In the genomic region with DNA sequence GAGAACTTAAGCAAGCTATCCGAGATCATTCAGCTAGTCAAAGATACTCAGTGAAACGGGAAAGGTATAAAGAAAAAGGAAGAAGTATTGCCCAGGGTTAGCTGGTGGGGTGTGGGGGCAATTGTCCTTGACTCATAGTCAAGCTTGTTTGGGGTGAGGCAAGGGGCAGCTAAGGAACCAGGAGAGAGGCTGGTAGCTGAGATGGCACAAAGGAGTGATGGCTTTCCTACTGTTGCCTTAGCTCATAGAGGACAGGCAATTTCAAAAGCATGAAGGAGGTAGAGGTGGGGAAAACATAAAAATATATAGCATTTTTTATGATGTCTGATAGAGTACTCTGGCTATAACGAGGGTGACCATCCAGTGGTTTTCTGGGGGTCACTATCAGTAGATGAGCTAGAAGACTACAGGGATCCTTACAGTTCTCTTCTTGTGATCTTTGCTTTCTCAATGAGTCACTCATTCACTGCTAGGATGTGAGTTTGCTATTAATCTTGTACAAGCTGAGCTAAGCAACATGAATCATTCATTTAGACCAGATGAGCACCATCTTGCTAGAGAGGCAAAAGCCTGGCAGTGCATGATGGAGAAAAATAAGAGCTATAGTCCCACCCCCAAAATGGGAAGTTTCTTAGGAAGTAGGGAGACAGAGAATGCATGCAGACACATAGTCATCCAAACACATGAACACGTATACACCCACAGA, we compare ENCODE assay signal across 16 cellular contexts.
DNase-seq lines count a peak whose midpoint lies in the region; ATAC-seq, FAIRE-seq and TF ChIP-seq lines count a peak whose summit lies in the region.
"Had no signal": no experiment of that assay in that cellular context is flagged by ENCODE, and none has a peak within 500 bp of the region (broad histone marks: within the 10 kb centered on the region; RNA-seq: fewer than 3 reads in every experiment).

No MANE protein-coding gene starts in this region.

- ATAC-seq in A549 (peak; percentile 74 to 83; a peak in 5 of 6 replicates), GM18505 (IDR thresholded peaks at IDR 0.05; ENCODE audit: unreplicated experiment) (no peak), heart right ventricle (no peak)
- ATAC-seq: GM23338 had no signal

- H3K4me1 ChIP-seq in A549: peaks cover 34% of the 10 kb centered on the region
- no peaks in the 10 kb centered on the region for H3K4me1 ChIP-seq in uterus
- H3K4me1 ChIP-seq in heart right ventricle: peaks cover 0 to 8% (median 0%) of the 10 kb centered on the region in 9 donors
- H3K4me1 ChIP-seq: ascending aorta had no signal

- peak overlapping the region; percentile 39 for H3K4me2 ChIP-seq in A549
- H3K4me2 ChIP-seq: GM23338 had no signal

- no peaks in the 10 kb centered on the region for H3K9me3 ChIP-seq in A549
- H3K9me3 ChIP-seq in uterus: no peaks in the 10 kb centered on the region
- no peaks in the 10 kb centered on the region for H3K9me3 ChIP-seq in heart right ventricle
- H3K9me3 ChIP-seq: ascending aorta, transverse colon had no signal

- TF ChIP-seq EP300 in A549 (IDR thresholded peaks at IDR 0.05): no peak

- in situ Hi-C loops in astrocyte of the spinal cord (cut with HindIII; ENCODE audit: low sequenced_read_pairs): no loop called here

- DNase-seq in A549 (ENCODE audit: low read depth in 1 of 2, low spot score in 1 of 2): peak; percentile 32 to 53
- peak; percentile 50 for DNase-seq in HFF-Myc (ENCODE audit: extremely low read depth, low read depth)
- DNase-seq in astrocyte of the spinal cord (ENCODE audit: low read depth, low spot score): peak; percentile 74
- DNase-seq in hepatic stellate cell (ENCODE audit: low spot score): peak; percentile 44
- DNase-seq in C1 segment of cervical spinal cord (lab: John Stamatoyannopoulos, UW): no peak
- no peak for DNase-seq in uterus
- DNase-seq in heart right ventricle: no peak
- DNase-seq: activated CD4-positive, alpha-beta T cell treated with anti-CD3 and anti-CD28 coated beads for 1 hour; activated T-cell treated with anti-CD3 and anti-CD28 coated beads, Interleukin-2, amount 50 U/mL, for 72 hours; stimulated activated CD4-positive, alpha-beta T cell treated with anti-CD3 and anti-CD28 coated beads, Interleukin-15, amount 100 ng/mL, for 24 hours; SW 1271; transverse colon had no signal

- POLR2A ChIA-PET in A549 (lab: Yijun Ruan, JAX): interaction anchor here (1.4 to 2.1 kb wide), 2 partner anchors 206 to 207 kb away, joined by 5 to 6 read pairs; partner anchors contain the start of gene PFN2

- peak overlapping the region in 1 of 2 experiments; percentile 29; a peak in 3 of 6 replicates for H3K27ac ChIP-seq in A549
- H3K27ac ChIP-seq in uterus: no peak overlapping the region
- H3K27ac ChIP-seq in heart right ventricle: no peak overlapping the region
- H3K27ac ChIP-seq: ascending aorta, parathyroid adenoma, transverse colon had no signal

- CTCF ChIA-PET in A549 (lab: Yijun Ruan, JAX): interaction anchor here (0.8 to 2.0 kb wide), 7 partner anchors 20 to 241 kb away, joined by 3 to 4 read pairs (median 3); no protein-coding TSS in a partner anchor

- 61% methylated on average over 4 of the region's 4 CpGs for WGBS in A549 (ENCODE audit: missing lambda C conversion rate)
- WGBS in heart right ventricle, 2 donors: 94 to 99% methylated on average over 4 of the region's 4 CpGs

- H3K27me3 ChIP-seq in uterus (no peaks in the 10 kb centered on the region), heart right ventricle (no peaks in the 10 kb centered on the region)
- H3K27me3 ChIP-seq: ascending aorta, transverse colon had no signal

- H3K4me3 ChIP-seq in A549 (no peak overlapping the region), HFF-Myc (replicated peaks; ENCODE audit: low read depth, low read length) (no peak overlapping the region), astrocyte of the spinal cord (ENCODE audit: low read depth, low read length) (no peak overlapping the region), uterus (no peak overlapping the region), heart right ventricle (no peak overlapping the region)
- H3K4me3 ChIP-seq: ascending aorta, GM23338, transverse colon had no signal

- intact Hi-C loops in uterus (cut with DNase I; ENCODE audit: low total_unique reads) (no loop called here), heart right ventricle (cut with DNase I) (no loop called here)

- H3K36me3 ChIP-seq in uterus: no peaks in the 10 kb centered on the region
- no peaks in the 10 kb centered on the region for H3K36me3 ChIP-seq in heart right ventricle
- H3K36me3 ChIP-seq: ascending aorta, transverse colon had no signal

- no peak for TF ChIP-seq CTCF in A549 (IDR thresholded peaks at IDR 0.05)
- TF ChIP-seq CTCF in HFF-Myc (IDR thresholded peaks at IDR 0.05; ENCODE audit: low read depth, low read length, missing control alignments): no peak
- TF ChIP-seq CTCF in astrocyte of the spinal cord (IDR thresholded peaks at IDR 0.05; ENCODE audit: low read depth, low read length): no peak
- no peak for TF ChIP-seq CTCF in uterus (IDR thresholded peaks at IDR 0.05)
- TF ChIP-seq CTCF in heart right ventricle (IDR thresholded peaks at IDR 0.05): no peak

- TF ChIP-seq POLR2A in A549 (IDR thresholded peaks at IDR 0.05; ENCODE audit: low read length) (no peak), GM18505 (IDR thresholded peaks at IDR 0.05; ENCODE audit: borderline replicate concordance, extremely low read depth, insufficient read depth, insufficient read length) (no peak), uterus (IDR thresholded peaks at IDR 0.05) (no peak)

- FAIRE-seq in A549 (lab: Jason Lieb, UNC): no peak

- no peak for TF ChIP-seq RAD21 in A549 (conservative IDR thresholded peaks at IDR 0.05 in 1 of 2, IDR thresholded peaks at IDR 0.05 in 1 of 2)

TF ChIP-seq in A549, 52 proteins besides CTCF, POLR2A, EP300 and RAD21:
- no peak for TF ChIP-seq MYC (IDR thresholded peaks at IDR 0.05; ENCODE audit: borderline replicate concordance, low read length)
- no peak for TF ChIP-seq FOSL2 (IDR thresholded peaks at IDR 0.05)
- TF ChIP-seq FOSL2 (CRISPR knock-in tag; IDR thresholded peaks at IDR 0.05): peak; percentile 63
- TF ChIP-seq RARB (CRISPR knock-in tag; IDR thresholded peaks at IDR 0.05): no peak
- peak; percentile 19 for TF ChIP-seq MAFK (IDR thresholded peaks at IDR 0.05; ENCODE audit: partially characterized antibody)
- peak; percentile 22; the same call in 1 of the 2 replicates for TF ChIP-seq JUNB (IDR thresholded peaks at IDR 0.05)
TF ChIP-seq in A549: peak in this region for 3.

Comparison
In these comparisons a context has a peak if more than half of its experiments do, and no peak if none do; other contexts are left out.
1. ATAC-seq: peak in A549 (2 of 2); none in GM18505 (single experiment) and heart right ventricle (0 of 8).
2. DNase-seq: peak in A549 (2 of 2), HFF-Myc (single experiment), astrocyte of the spinal cord (single experiment) and hepatic stellate cell (single experiment); none in C1 segment of cervical spinal cord (0 of 14), uterus (0 of 2) and heart right ventricle (0 of 2).